ENCODE assay signal across 10 cellular contexts in genomic region chr7:92916751-92917369, GRCh38.
DNase-seq lines count a peak whose midpoint lies in the region; ATAC-seq and TF ChIP-seq lines count a peak whose summit lies in the region.
"Had no signal": no experiment of that assay in that cellular context is flagged by ENCODE, and none has a peak within 500 bp of the region (broad histone marks: within the 10 kb centered on the region; RNA-seq: fewer than 3 reads in every experiment).

No MANE protein-coding gene starts in this region.

- no peak overlapping the region for H3K4me3 ChIP-seq in AG09309 (ENCODE audit: control insufficient read depth, low read depth, low read length)
- no peak overlapping the region for H3K4me3 ChIP-seq in HUES48 (ENCODE audit: low read depth, low read length)
- H3K4me3 ChIP-seq: sigmoid colon had no signal

- H3K4me1 ChIP-seq in HUES48 (ENCODE audit: control insufficient read depth, insufficient read depth, low read length): peaks cover 14% of the 10 kb centered on the region

- H3K9me3 ChIP-seq in HUES48 (ENCODE audit: control insufficient read depth, insufficient read depth, low read length): no peaks in the 10 kb centered on the region
- H3K9me3 ChIP-seq: sigmoid colon had no signal

- no peaks in the 10 kb centered on the region for H3K27me3 ChIP-seq in HUES48 (ENCODE audit: control insufficient read depth, insufficient read depth, low read length)
- H3K27me3 ChIP-seq: sigmoid colon had no signal

- TF ChIP-seq CTCF in AG09309 (IDR thresholded peaks at IDR 0.05; ENCODE audit: control insufficient read depth, insufficient read depth, low read depth, low read length, missing control alignments): no peak

- H3K4me1 Mint-ChIP-seq in naive thymus-derived CD8-positive, alpha-beta T cell: no peaks in the 10 kb centered on the region

- H3K36me3 ChIP-seq in HUES48 (ENCODE audit: control insufficient read depth, insufficient read depth, low read length): no peaks in the 10 kb centered on the region
- H3K36me3 ChIP-seq: sigmoid colon had no signal

- H3K4me3 Mint-ChIP-seq in naive thymus-derived CD8-positive, alpha-beta T cell: no peak overlapping the region

- H3K27ac ChIP-seq in HUES48 (ENCODE audit: low read depth, low read length): peak overlapping the region; percentile 82
- H3K27ac ChIP-seq: sigmoid colon had no signal

- H3K9me3 Mint-ChIP-seq in naive thymus-derived CD8-positive, alpha-beta T cell: peaks cover 0 to 3% (median 0%) of the 10 kb centered on the region in 9 donors

- POLR2A ChIA-PET in naive thymus-derived CD8-positive, alpha-beta T cell (lab: Charles Lee): no interaction called here

- H3K36me3 Mint-ChIP-seq in naive thymus-derived CD8-positive, alpha-beta T cell: no peaks in the 10 kb centered on the region

- peak overlapping the region; percentile 46; the same call in 1 of the 2 replicates for H3K9ac ChIP-seq in HUES48 (ENCODE audit: low read depth, low read length)

- no peaks in the 10 kb centered on the region for H3K27me3 Mint-ChIP-seq in naive thymus-derived CD8-positive, alpha-beta T cell

- H3K27ac Mint-ChIP-seq in naive thymus-derived CD8-positive, alpha-beta T cell: no peak overlapping the region

- DNase-seq in AG09309 (ENCODE audit: low read depth) (peak; percentile 33), amniotic epithelial cell (ENCODE audit: low read depth) (peak; percentile 88), kidney glomerular epithelial cell (lab: John Stamatoyannopoulos, UW) (peak; percentile 99), T-helper 1 cell (no peak)
- no peak for DNase-seq in naive thymus-derived CD8-positive, alpha-beta T cell
- DNase-seq: activated CD4-positive, alpha-beta T cell treated with anti-CD3 and anti-CD28 coated beads, Interleukin-2, amount 50 U/mL, for 48 hours; sigmoid colon had no signal

- ATAC-seq in GM18519 (IDR thresholded peaks at IDR 0.05; ENCODE audit: low FRiP score, unreplicated experiment) (no peak), HG03378 (IDR thresholded peaks at IDR 0.05; ENCODE audit: unreplicated experiment) (no peak)
- no peak for ATAC-seq in naive thymus-derived CD8-positive, alpha-beta T cell

Comparison
In these comparisons a context has a peak if more than half of its experiments do, and no peak if none do; other contexts are left out.
1. DNase-seq: peak in AG09309 (single experiment), amniotic epithelial cell (single experiment) and kidney glomerular epithelial cell (single experiment); none in T-helper 1 cell (0 of 5) and naive thymus-derived CD8-positive, alpha-beta T cell (0 of 10).